26 cellular contexts compared by ENCODE assay signal in genomic region chr17:58917228-58917627, GRCh38.
"Had no signal": no experiment of that assay in that cellular context is flagged by ENCODE, and none has a peak within 500 bp of the region (broad histone marks: within the 10 kb centered on the region; RNA-seq: fewer than 3 reads in every experiment).

No MANE protein-coding gene starts in this region.

- ATAC-seq: left colon; left lung; lower lobe of right lung; naive thymus-derived CD8-positive, alpha-beta T cell; right lobe of liver; stimulated activated memory B cell treated with anti-CD40 and anti-IgM and Interleukin-4, amounts not matched to agents 10 μg/mL and 1 μg/mL and 100 μg/mL, for 72 hours; stimulated activated naive CD8-positive, alpha-beta T cell treated with anti-CD3 and anti-CD28 coated beads, Interleukin-15, amount 100 ng/mL, for 72 hours had no signal

- H3K4me3 Mint-ChIP-seq: immature natural killer cell; naive thymus-derived CD8-positive, alpha-beta T cell; nephron; stimulated activated memory B cell treated with anti-CD40 and anti-IgM and Interleukin-4, amounts not matched to agents 10 μg/mL and 1 μg/mL and 100 μg/mL, for 72 hours; stimulated activated naive CD8-positive, alpha-beta T cell treated with anti-CD3 and anti-CD28 coated beads, Interleukin-15, amount 100 ng/mL, for 72 hours; type B pancreatic cell had no signal

- DNase-seq: hypothalamus; immature natural killer cell; kidney; left colon; left lung; lower lobe of right lung; mammary epithelial cell; mesenchymal stem cell; naive thymus-derived CD8-positive, alpha-beta T cell; ovary; right lobe of liver; stimulated activated CD4-positive, alpha-beta T cell treated with anti-CD3 and anti-CD28 coated beads, Interleukin-1b, Interleukin-23, amount 100 ng/mL, for 48 hours; stimulated activated CD4-positive, alpha-beta T cell treated with anti-CD3 and anti-CD28 coated beads, Interleukin-2, amount 100 ng/mL, for 48 hours; stimulated activated CD4-positive, alpha-beta T cell treated with anti-CD3 and anti-CD28 coated beads, Interleukin-4, amount 100 ng/mL, for 4 hours; stimulated activated CD8-positive, alpha-beta memory T cell treated with anti-CD3 and anti-CD28 coated beads, Interleukin-4, amount 100 ng/mL, for 48 hours; stimulated activated naive CD4-positive, alpha-beta T cell treated with Interleukin-2 at 50 U/mL for 16 hours; stimulated activated naive CD8-positive, alpha-beta T cell treated with anti-CD3 and anti-CD28 coated beads, Interleukin-15, amount 100 ng/mL, for 72 hours; substantia nigra; uterus had no signal

- H3K36me3 Mint-ChIP-seq: immature natural killer cell; stimulated activated memory B cell treated with anti-CD40 and anti-IgM and Interleukin-4, amounts not matched to agents 10 μg/mL and 1 μg/mL and 100 μg/mL, for 72 hours; type B pancreatic cell had no signal

- H3K4me3 ChIP-seq: left lung, lower lobe of right lung, ovary, right atrium auricular region, right lobe of liver, smooth muscle cell, tibial nerve, uterus had no signal

- H3K4me1 ChIP-seq: lower lobe of right lung, right atrium auricular region, tibial nerve, uterus had no signal

- H3K27me3 ChIP-seq: ovary, right atrium auricular region, right lobe of liver, tibial nerve, uterus had no signal

- H3K4me1 Mint-ChIP-seq: immature natural killer cell, nephron had no signal

- H3K9me3 Mint-ChIP-seq: type B pancreatic cell had no signal

- H3K27me3 Mint-ChIP-seq: progenitor cell of endocrine pancreas; stimulated activated memory B cell treated with anti-CD40 and anti-IgM and Interleukin-4, amounts not matched to agents 10 μg/mL and 1 μg/mL and 100 μg/mL, for 72 hours; stimulated activated naive CD8-positive, alpha-beta T cell treated with anti-CD3 and anti-CD28 coated beads, Interleukin-15, amount 100 ng/mL, for 72 hours; type B pancreatic cell had no signal

- H3K27ac ChIP-seq: left lung, lower lobe of right lung, ovary, right atrium auricular region, right lobe of liver, tibial nerve, uterus had no signal

- H3K9me3 ChIP-seq: lower lobe of right lung, ovary, right lobe of liver, uterus had no signal

- H3K4me2 ChIP-seq: smooth muscle cell had no signal

- H3K27ac Mint-ChIP-seq: immature natural killer cell; naive thymus-derived CD8-positive, alpha-beta T cell; nephron; progenitor cell of endocrine pancreas; stimulated activated memory B cell treated with anti-CD40 and anti-IgM and Interleukin-4, amounts not matched to agents 10 μg/mL and 1 μg/mL and 100 μg/mL, for 72 hours; stimulated activated naive CD8-positive, alpha-beta T cell treated with anti-CD3 and anti-CD28 coated beads, Interleukin-15, amount 100 ng/mL, for 72 hours; type B pancreatic cell had no signal

- H3K36me3 ChIP-seq: left lung, lower lobe of right lung, ovary, right atrium auricular region, right lobe of liver, tibial nerve, uterus had no signal
